29 cellular contexts compared by ENCODE assay signal in genomic region chr19:17532116-17532515, GRCh38.
"Had no signal": no experiment of that assay in that cellular context is flagged by ENCODE, and none has a peak within 500 bp of the region (broad histone marks: within the 10 kb centered on the region; RNA-seq: fewer than 3 reads in every experiment).

No MANE protein-coding gene starts in this region.

- H3K4me3 ChIP-seq: left lung, lower lobe of right lung, neural progenitor cell, ovary, right atrium auricular region, right lobe of liver, smooth muscle cell, tibial nerve, uterus had no signal

- H3K4me1 Mint-ChIP-seq: mesothelial cell of epicardium, nephron progenitor cell, neural progenitor cell had no signal

- H3K4me3 Mint-ChIP-seq: immature natural killer cell; mesothelial cell of epicardium; natural killer cell; nephron progenitor cell; neural progenitor cell; stimulated activated memory B cell treated with anti-CD40 and anti-IgM and Interleukin-4, amounts not matched to agents 10 μg/mL and 1 μg/mL and 100 μg/mL, for 72 hours; stimulated activated naive CD8-positive, alpha-beta T cell treated with anti-CD3 and anti-CD28 coated beads, Interleukin-15, amount 100 ng/mL, for 72 hours; type B pancreatic cell had no signal

- DNase-seq: immature natural killer cell; kidney; left colon; left lung; lower lobe of right lung; mammary epithelial cell; mesendoderm; naive B cell; natural killer cell; nephron progenitor cell; ovary; right lobe of liver; stimulated activated CD4-positive, alpha-beta T cell treated with anti-CD3 and anti-CD28 coated beads, Interleukin-1b, Interleukin-23, amount 100 ng/mL, for 48 hours; stimulated activated CD4-positive, alpha-beta T cell treated with anti-CD3 and anti-CD28 coated beads, Interleukin-2, amount 100 ng/mL, for 48 hours; stimulated activated CD4-positive, alpha-beta T cell treated with anti-CD3 and anti-CD28 coated beads, Interleukin-4, amount 100 ng/mL, for 4 hours; stimulated activated CD8-positive, alpha-beta memory T cell treated with anti-CD3 and anti-CD28 coated beads, Interleukin-4, amount 100 ng/mL, for 48 hours; stimulated activated naive CD4-positive, alpha-beta T cell treated with Interleukin-2 at 50 U/mL for 16 hours; stimulated activated naive CD8-positive, alpha-beta T cell treated with anti-CD3 and anti-CD28 coated beads, Interleukin-15, amount 100 ng/mL, for 72 hours; substantia nigra; uterus had no signal

- H3K9me3 ChIP-seq: lower lobe of right lung, ovary, right lobe of liver, uterus had no signal

- H3K36me3 ChIP-seq: left lung, lower lobe of right lung, neural progenitor cell, ovary, right atrium auricular region, right lobe of liver, tibial nerve, uterus had no signal

- H3K27ac Mint-ChIP-seq: immature natural killer cell; mesothelial cell of epicardium; natural killer cell; nephron progenitor cell; neural progenitor cell; progenitor cell of endocrine pancreas; stimulated activated naive CD8-positive, alpha-beta T cell treated with anti-CD3 and anti-CD28 coated beads, Interleukin-15, amount 100 ng/mL, for 72 hours; type B pancreatic cell had no signal

- H2AFZ ChIP-seq: neural progenitor cell had no signal

- ATAC-seq: left colon; left lung; lower lobe of right lung; natural killer cell; stimulated activated memory B cell treated with anti-CD40 and anti-IgM and Interleukin-4, amounts not matched to agents 10 μg/mL and 1 μg/mL and 100 μg/mL, for 72 hours; stimulated activated naive CD8-positive, alpha-beta T cell treated with anti-CD3 and anti-CD28 coated beads, Interleukin-15, amount 100 ng/mL, for 72 hours had no signal

- H3K27ac ChIP-seq: left lung, lower lobe of right lung, neural progenitor cell, ovary, right atrium auricular region, right lobe of liver, tibial nerve, uterus had no signal

- H3K27me3 Mint-ChIP-seq: naive B cell; stimulated activated memory B cell treated with anti-CD40 and anti-IgM and Interleukin-4, amounts not matched to agents 10 μg/mL and 1 μg/mL and 100 μg/mL, for 72 hours; stimulated activated naive CD8-positive, alpha-beta T cell treated with anti-CD3 and anti-CD28 coated beads, Interleukin-15, amount 100 ng/mL, for 72 hours had no signal

- H3K4me2 ChIP-seq: neural progenitor cell, smooth muscle cell had no signal

- H3K9ac ChIP-seq: neural progenitor cell had no signal

- FAIRE-seq: islet of Langerhans, kidney had no signal

- H3K36me3 Mint-ChIP-seq: immature natural killer cell, mesothelial cell of epicardium, natural killer cell, neural progenitor cell, type B pancreatic cell had no signal

- H3K27me3 ChIP-seq: ovary, right atrium auricular region, right lobe of liver, uterus had no signal

- H3K4me1 ChIP-seq: left lung, lower lobe of right lung, neural progenitor cell, right atrium auricular region, right lobe of liver, tibial nerve, uterus had no signal

- H3K9me3 Mint-ChIP-seq: immature natural killer cell, nephron progenitor cell had no signal
